ENCODE assay signal across 1 cellular context in genomic region chr6:44135875-44136274, GRCh38.
TF ChIP-seq lines count a peak whose summit lies in the region.

No MANE protein-coding gene starts in this region.

TF ChIP-seq in GM23338, 12 proteins besides CTCF, POLR2A, EP300 and RAD21 (continued from another document):
- TF ChIP-seq REST (IDR thresholded peaks at IDR 0.05; ENCODE audit: unreplicated experiment) (no peak), ZNF331 (CRISPR knock-in tag; IDR thresholded peaks at IDR 0.05; ENCODE audit: low read depth) (no peak), JUNB (IDR thresholded peaks at IDR 0.05; ENCODE audit: unreplicated experiment) (no peak), ZNF114 (CRISPR knock-in tag; IDR thresholded peaks at IDR 0.05) (no peak), ZNF462 (CRISPR knock-in tag; IDR thresholded peaks at IDR 0.05) (no peak), EZH2phosphoT487 (IDR thresholded peaks at IDR 0.05; ENCODE audit: unreplicated experiment) (no peak), ETS1 (IDR thresholded peaks at IDR 0.05) (no peak), POLR2AphosphoS5 (IDR thresholded peaks at IDR 0.05; ENCODE audit: low read depth) (no peak), STAT1 (IDR thresholded peaks at IDR 0.05; ENCODE audit: unreplicated experiment) (no peak), NANOG (IDR thresholded peaks at IDR 0.05; ENCODE audit: borderline replicate concordance) (no peak)
